In genomic region chr12:58923781-58924180, GRCh38 we compare ENCODE assay signal across 22 cellular contexts. TPM values are rescaled to one million over a fixed set of nuclear protein-coding genes. Genes with fewer than 3 reads are reported as not detected.
DNase-seq lines count a peak whose midpoint lies in the region; ATAC-seq, FAIRE-seq and TF ChIP-seq lines count a peak whose summit lies in the region.
"Had no signal": no experiment of that assay in that cellular context is flagged by ENCODE, and none has a peak within 500 bp of the region (broad histone marks: within the 10 kb centered on the region; RNA-seq: fewer than 3 reads in every experiment).

No MANE protein-coding gene starts in this region.

- H3K4me3 Mint-ChIP-seq in Calu3 (ENCODE audit: low read depth, unreplicated experiment): peak overlapping the region; percentile 31
- H3K4me3 Mint-ChIP-seq: CD4-positive, alpha-beta T cell; IgD-negative memory B cell had no signal

- CTCF ChIA-PET in Calu3 (lab: Charles Lee): no interaction called here

- no peaks in the 10 kb centered on the region for H4K20me1 ChIP-seq in hepatocyte (ENCODE audit: insufficient read depth, poor library complexity, severe bottlenecking)

- H3K27ac ChIP-seq in hepatocyte (peak overlapping the region; percentile 19), transverse colon (peak overlapping the region in 3 of 4 donors; percentile 73 to 78 (median 78)), gastroesophageal sphincter (no peak overlapping the region), heart left ventricle (no peak overlapping the region)

- no peak overlapping the region for H3K4me2 ChIP-seq in hepatocyte

- no peaks in the 10 kb centered on the region for H3K9me3 ChIP-seq in hepatocyte (ENCODE audit: low read depth)
- no peaks in the 10 kb centered on the region for H3K9me3 ChIP-seq in transverse colon
- no peaks in the 10 kb centered on the region for H3K9me3 ChIP-seq in gastroesophageal sphincter
- no peaks in the 10 kb centered on the region for H3K9me3 ChIP-seq in heart left ventricle
- H3K9me3 ChIP-seq: BE2C, Caco-2 had no signal

- TF ChIP-seq CTCF in Calu3 (IDR thresholded peaks at IDR 0.05; ENCODE audit: unreplicated experiment): no peak
- no peak for TF ChIP-seq CTCF in bronchial epithelial cell (IDR thresholded peaks at IDR 0.05; ENCODE audit: insufficient read depth, low read length, severe bottlenecking)
- TF ChIP-seq CTCF in hepatocyte (IDR thresholded peaks at IDR 0.05; ENCODE audit: poor library complexity): no peak
- no peak for TF ChIP-seq CTCF in transverse colon (IDR thresholded peaks at IDR 0.05)
- no peak for TF ChIP-seq CTCF in gastroesophageal sphincter (IDR thresholded peaks at IDR 0.05)
- TF ChIP-seq CTCF in heart left ventricle (IDR thresholded peaks at IDR 0.05): no peak

- H3K4me3 ChIP-seq in bronchial epithelial cell (ENCODE audit: low read depth, low read length) (no peak overlapping the region), hepatocyte (no peak overlapping the region), transverse colon (no peak overlapping the region), gastroesophageal sphincter (no peak overlapping the region), heart left ventricle (no peak overlapping the region)

- no peak overlapping the region for H2AFZ ChIP-seq in hepatocyte

- intact Hi-C loops in Calu3 (cut with micrococcal nuclease; ENCODE audit: unreplicated experiment) (loop anchor here (2.0 to 10.0 kb wide), 2 partner anchors 15 to 379 kb away; no protein-coding TSS in a partner anchor), transverse colon (cut with DNase I; ENCODE audit: low total_unique reads) (no loop called here), heart left ventricle (cut with DNase I) (loop anchor here in 2 of 10 donors (10.0 kb wide), 2 partner anchors 161 to 939 kb away; no protein-coding TSS in a partner anchor)

- BruUV-seq in Calu3 (replicated peaks; lab: Mats Ljungman, UMichigan): no TSS peak

- H3K27ac Mint-ChIP-seq in Calu3 (ENCODE audit: unreplicated experiment): peak overlapping the region; percentile 92
- H3K27ac Mint-ChIP-seq: CD4-positive, alpha-beta T cell; IgD-negative memory B cell had no signal

- peaks cover 11% of the 10 kb centered on the region for H3K79me2 ChIP-seq in hepatocyte

- DNase-seq in Calu3: no peak
- DNase-seq in bronchial epithelial cell (ENCODE audit: low read depth): peak; percentile 65
- DNase-seq in hepatocyte (ENCODE audit: low spot score): no peak
- DNase-seq in transverse colon: no peak
- no peak for DNase-seq in left lobe of liver (ENCODE audit: low spot score)
- no peak for DNase-seq in heart left ventricle
- DNase-seq: ACHN; BE2C; C1 segment of cervical spinal cord; Caco-2; CD4-positive, alpha-beta T cell; DMS153; DMS79; GDM1; GOT3; H7 had no signal

- H3K4me1 Mint-ChIP-seq in Calu3 (ENCODE audit: low read depth, unreplicated experiment): peaks cover 59% of the 10 kb centered on the region

- no peaks in the 10 kb centered on the region for H3K9me3 Mint-ChIP-seq in Calu3 (ENCODE audit: low read depth, unreplicated experiment)
- H3K9me3 Mint-ChIP-seq: CD4-positive, alpha-beta T cell had no signal

- H3K36me3 Mint-ChIP-seq in Calu3 (ENCODE audit: insufficient read depth, unreplicated experiment): peaks cover 58% of the 10 kb centered on the region
- H3K36me3 Mint-ChIP-seq: IgD-negative memory B cell had no signal

- TF ChIP-seq EP300 in transverse colon (IDR thresholded peaks at IDR 0.05; ENCODE audit: low read depth): no peak
- TF ChIP-seq EP300 in gastroesophageal sphincter (IDR thresholded peaks at IDR 0.05): no peak

- in situ Hi-C loops in transverse colon (cut with MboI; ENCODE audit: low pct_ligation_motif_present in 1 of 4, low pct_unique_long_range_greater_than_20kb in 1 of 4, low sequenced_read_pairs in 3 of 4): loop anchor here in 2 of 4 donors (25.0 kb wide), 2 partner anchors 164 to 386 kb away; no protein-coding TSS in a partner anchor

- no peak for FAIRE-seq in bronchial epithelial cell (lab: Jason Lieb, UNC)
- FAIRE-seq: GM12892, GM18507, HepG2 had no signal

- H3K4me1 ChIP-seq in hepatocyte (ENCODE audit: insufficient read depth) (peaks cover 24% of the 10 kb centered on the region), transverse colon (peaks cover 0 to 56% (median 24%) of the 10 kb centered on the region in 4 donors), gastroesophageal sphincter (peaks cover 0 to 9% (median 4%) of the 10 kb centered on the region in 3 donors), heart left ventricle (peaks cover 0 to 11% (median 3%) of the 10 kb centered on the region in 12 donors)
- H3K4me1 ChIP-seq: BE2C had no signal

- WGBS in hepatocyte (ENCODE audit: low lambda C conversion rate, missing lambda C conversion rate): 72% methylated on average over 4 of the region's 4 CpGs
- 56 to 74% methylated on average over 4 of the region's 4 CpGs for WGBS in transverse colon (ENCODE audit: low coverage in 1 of 2), 2 donors
- WGBS in gastroesophageal sphincter (ENCODE audit: low coverage in 1 of 2), 2 donors: 79 to 80% methylated on average over 4 of the region's 4 CpGs
- 76 to 90% (median 88%) methylated on average over 4 of the region's 4 CpGs for WGBS in heart left ventricle, 4 donors

- ATAC-seq in left lobe of liver: no peak
- ATAC-seq in gastroesophageal sphincter: no peak
- no peak for ATAC-seq in heart left ventricle
- ATAC-seq: HCT116, HepG2 had no signal

- no peaks in the 10 kb centered on the region for H3K9me2 ChIP-seq in hepatocyte (replicated peaks; ENCODE audit: insufficient read depth)

- TF ChIP-seq POLR2A in transverse colon (IDR thresholded peaks at IDR 0.05) (no peak), gastroesophageal sphincter (IDR thresholded peaks at IDR 0.05) (no peak), heart left ventricle (IDR thresholded peaks at IDR 0.05) (no peak)

- no peaks in the 10 kb centered on the region for H3K36me3 ChIP-seq in bronchial epithelial cell (ENCODE audit: control insufficient read depth, insufficient read depth, low read length)
- no peaks in the 10 kb centered on the region for H3K36me3 ChIP-seq in hepatocyte (replicated peaks; ENCODE audit: insufficient read depth, low read depth)
- no peaks in the 10 kb centered on the region for H3K36me3 ChIP-seq in transverse colon
- no peaks in the 10 kb centered on the region for H3K36me3 ChIP-seq in gastroesophageal sphincter
- H3K36me3 ChIP-seq in heart left ventricle: no peaks in the 10 kb centered on the region
- H3K36me3 ChIP-seq: BE2C had no signal

- H3K27me3 Mint-ChIP-seq in Calu3 (ENCODE audit: unreplicated experiment): no peaks in the 10 kb centered on the region

- H3K27me3 ChIP-seq in bronchial epithelial cell (ENCODE audit: control insufficient read depth, insufficient read depth, low read length) (no peaks in the 10 kb centered on the region), hepatocyte (no peaks in the 10 kb centered on the region), transverse colon (peaks cover 5% of the 10 kb centered on the region), gastroesophageal sphincter (no peaks in the 10 kb centered on the region), heart left ventricle (no peaks in the 10 kb centered on the region)

RNA-seq across cellular contexts. Expression of gene LRIG3, which starts 3.5 kb away (rescaled TPM):
- 261 and 357 TPM in 2 replicates for total RNA-seq in Calu3 (2022)
- 30.6 and 44.5 TPM in 2 replicates for total RNA-seq in bronchial epithelial cell
- total RNA-seq in hepatocyte: 63.9 and 71.5 TPM in 2 replicates
- polyA plus RNA-seq in hepatocyte: 21.7 and 23.7 TPM in 2 replicates
- total RNA-seq in transverse colon: 100 to 1,000 TPM in 3 of 4 donors, 10 to 100 TPM in 1; 43.0 to 115 (median 107) TPM
- 10.8 TPM for total RNA-seq in left lobe of liver
- total RNA-seq in gastroesophageal sphincter: 100 to 1,000 TPM in 2 of 4 donors, 10 to 100 TPM in 2; 52.7 to 170 (median 93.3) TPM
- 1 to 10 TPM; 3.7 to 8.9 (median 4.7) TPM for total RNA-seq in heart left ventricle
- 1 to 10 TPM; 1.8 to 2.1 TPM for polyA plus RNA-seq in heart left ventricle
- total RNA-seq: CD4-positive, alpha-beta T cell had no signal
- polyA plus RNA-seq: IgD-negative memory B cell had no signal

Comparison
In these comparisons a context has a peak if more than half of its experiments do, and no peak if none do; other contexts are left out.
1. H3K27ac ChIP-seq: peak in hepatocyte (single experiment) and transverse colon (3 of 4); none in gastroesophageal sphincter (0 of 4) and heart left ventricle (0 of 12).